ENCODE assay signal across 21 cellular contexts in the genomic region with DNA sequence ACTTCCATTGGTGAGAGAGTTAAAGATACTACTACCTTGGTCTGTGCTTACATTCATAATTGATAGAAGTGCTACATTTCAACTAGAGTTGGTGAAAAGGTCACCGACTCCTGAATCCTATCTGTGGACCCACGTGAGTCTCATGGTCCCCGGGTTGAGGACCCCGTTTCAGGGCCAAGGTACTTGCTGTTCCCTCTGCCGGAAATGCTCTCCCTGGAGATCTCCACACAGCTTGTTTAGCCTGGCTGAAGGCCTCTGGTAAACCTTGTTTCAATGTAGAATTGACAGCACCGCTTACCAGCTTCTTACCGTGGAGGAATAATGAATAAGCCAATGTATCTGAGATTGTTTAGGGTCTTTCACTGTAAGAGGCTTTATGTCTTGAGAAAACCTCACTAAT.
A peak's percentile ranks its signal among the peaks of the same experiment; 100 is the strongest.
DNase-seq lines count a peak whose midpoint lies in the region; ATAC-seq and TF ChIP-seq lines count a peak whose summit lies in the region.
"Had no signal": no experiment of that assay in that cellular context is flagged by ENCODE, and none has a peak within 500 bp of the region (broad histone marks: within the 10 kb centered on the region; RNA-seq: fewer than 3 reads in every experiment).

No MANE protein-coding gene starts in this region.

- peaks cover 5% of the 10 kb centered on the region for H3K36me3 ChIP-seq in right atrium auricular region
- H3K36me3 ChIP-seq in heart right ventricle = peaks cover 0 to 18% (median 0%) of the 10 kb centered on the region in 9 donors
- peaks cover 0 to 9% (median 4%) of the 10 kb centered on the region in 3 donors for H3K36me3 ChIP-seq in tibial artery
- H3K36me3 ChIP-seq: BE2C; BLaER1 treated with 17β-estradiol and CSF1 and Interleukin-3, amounts not matched to agents 10 nM and 100 nM had no signal

- 70 to 78% methylated on average over 7 of the region's 7 CpGs for WGBS in heart right ventricle, 2 donors
- 71% methylated on average over 7 of the region's 7 CpGs for WGBS in right cardiac atrium

- ATAC-seq in Right ventricle myocardium superior (ENCODE audit: poor library complexity) (peak; percentile 75), heart right ventricle (peak in 3 of 8 donors; percentile 71 to 81 (median 74)), right cardiac atrium (peak; percentile 47 to 78), GM18858 (IDR thresholded peaks at IDR 0.05; ENCODE audit: unreplicated experiment) (no peak)
- ATAC-seq: A549 had no signal

- H3K4me1 ChIP-seq in right atrium auricular region = no peaks in the 10 kb centered on the region
- H3K4me1 ChIP-seq in heart right ventricle = no peaks in the 10 kb centered on the region
- no peaks in the 10 kb centered on the region for H3K4me1 ChIP-seq in right cardiac atrium (ENCODE audit: control insufficient read depth, insufficient read depth, low read length)
- peaks cover 0 to 25% (median 0%) of the 10 kb centered on the region in 4 donors for H3K4me1 ChIP-seq in tibial artery
- H3K4me1 ChIP-seq: A549; BE2C; BLaER1 treated with 17β-estradiol and CSF1 and Interleukin-3, amounts not matched to agents 10 nM and 100 nM had no signal

- no peak for TF ChIP-seq CTCF in right atrium auricular region (IDR thresholded peaks at IDR 0.05)
- TF ChIP-seq CTCF in heart right ventricle (IDR thresholded peaks at IDR 0.05) = no peak
- no peak for TF ChIP-seq CTCF in tibial artery (IDR thresholded peaks at IDR 0.05)

- DNase-seq in Right ventricle myocardium superior (peak; percentile 46), right atrium auricular region (ENCODE audit: low spot score) (no peak), heart right ventricle (peak; percentile 8 to 13), right cardiac atrium (peak; percentile 22 to 66 (median 48)), tibial artery (peak; percentile 31 to 71), kidney glomerular epithelial cell (lab: John Stamatoyannopoulos, UW) (no peak)
- DNase-seq: 8988T; ACHN; AML-193; BE2C; CD4-positive, alpha-beta T cell; CD8-positive, alpha-beta memory T cell; DMS 273 treated with DMSO at 0.1 percent for 48 hours; DMS79; GF-D8; GM23248; H7; HCEC 1CT had no signal

- intact Hi-C loops in Right ventricle myocardium superior (cut with DNase I) (no loop called here), heart right ventricle (cut with DNase I) (loop anchor here in 2 of 10 donors (10.0 kb wide), 2 partner anchors 75 to 165 kb away; no protein-coding TSS in a partner anchor), right cardiac atrium (cut with DNase I) (loop anchor here in 1 of 4 donors (10.0 kb wide), 1 partner anchor 55 kb away; no protein-coding TSS in a partner anchor), tibial artery (cut with DNase I; ENCODE audit: low total_unique reads) (no loop called here)

- H3K4me3 ChIP-seq in right atrium auricular region (no peak overlapping the region), heart right ventricle (no peak overlapping the region), right cardiac atrium (ENCODE audit: low read length) (no peak overlapping the region), tibial artery (no peak overlapping the region)
- H3K4me3 ChIP-seq: A549; BLaER1 treated with 17β-estradiol and CSF1 and Interleukin-3, amounts not matched to agents 10 nM and 100 nM; GM23248 had no signal

- no peaks in the 10 kb centered on the region for H3K27me3 ChIP-seq in right atrium auricular region
- H3K27me3 ChIP-seq in heart right ventricle = no peaks in the 10 kb centered on the region
- H3K27me3 ChIP-seq in right cardiac atrium (ENCODE audit: control insufficient read depth, insufficient read depth) = no peaks in the 10 kb centered on the region
- no peaks in the 10 kb centered on the region for H3K27me3 ChIP-seq in tibial artery
- H3K27me3 ChIP-seq: BE2C; BLaER1 treated with 17β-estradiol and CSF1 and Interleukin-3, amounts not matched to agents 10 nM and 100 nM had no signal

- H3K9me3 ChIP-seq in right atrium auricular region (peaks cover 0 to 9% of the 10 kb centered on the region in 2 donors), heart right ventricle (peaks cover 0 to 28% (median 8%) of the 10 kb centered on the region in 11 donors), right cardiac atrium (ENCODE audit: control insufficient read depth, low read length) (no peaks in the 10 kb centered on the region), tibial artery (no peaks in the 10 kb centered on the region)
- H3K9me3 ChIP-seq: A549, BE2C had no signal

- no peak overlapping the region for H3K27ac ChIP-seq in right atrium auricular region
- H3K27ac ChIP-seq in heart right ventricle = no peak overlapping the region
- H3K27ac ChIP-seq in right cardiac atrium (ENCODE audit: low read length) = no peak overlapping the region
- peak overlapping the region; percentile 31 to 43 for H3K27ac ChIP-seq in tibial artery
- H3K27ac ChIP-seq: A549; BLaER1 treated with 17β-estradiol and CSF1 and Interleukin-3, amounts not matched to agents 10 nM and 100 nM; GM23248 had no signal

Comparison
In these comparisons a context has a peak if more than half of its experiments do, and no peak if none do; other contexts are left out.
1. DNase-seq: peak in Right ventricle myocardium superior (single experiment), heart right ventricle (2 of 2), right cardiac atrium (3 of 3) and tibial artery (2 of 2); none in right atrium auricular region (single experiment) and kidney glomerular epithelial cell (single experiment).
2. H3K27ac ChIP-seq: peak in tibial artery (2 of 2); none in right atrium auricular region (0 of 2), heart right ventricle (0 of 10) and right cardiac atrium (single experiment).